Comparison of ENCODE assay signal across 13 cellular contexts in genomic region chr22:31340360-31340759, GRCh38. TPM values are rescaled to one million over a fixed set of nuclear protein-coding genes. Genes with fewer than 3 reads are reported as not detected.
DNase-seq lines count a peak whose midpoint lies in the region; TF ChIP-seq lines count a peak whose summit lies in the region.
"Had no signal": no experiment of that assay in that cellular context is flagged by ENCODE, and none has a peak within 500 bp of the region (broad histone marks: within the 10 kb centered on the region; RNA-seq: fewer than 3 reads in every experiment).

No MANE protein-coding gene starts in this region.

- peaks cover 41 to 78% (median 62%) of the 10 kb centered on the region in 4 donors for H3K4me1 Mint-ChIP-seq in CD4-positive, alpha-beta memory T cell
- peaks cover 76% of the 10 kb centered on the region for H3K4me1 Mint-ChIP-seq in brain

- TF ChIP-seq CTCF in brain (conservative IDR thresholded peaks at IDR 0.05) (no peak), neural cell (IDR thresholded peaks at IDR 0.05; ENCODE audit: poor library complexity, severe bottlenecking) (no peak), suprapubic skin (IDR thresholded peaks at IDR 0.05) (no peak)

- no peaks in the 10 kb centered on the region for H3K9me3 Mint-ChIP-seq in CD4-positive, alpha-beta memory T cell
- peaks cover 0 to 2% (median 0%) of the 10 kb centered on the region in 5 experiments for H3K9me3 Mint-ChIP-seq in brain

- intact Hi-C loops in CD4-positive, alpha-beta memory T cell (cut with micrococcal nuclease): no loop called here

- H3K9me2 ChIP-seq in Karpas-422 (replicated peaks; ENCODE audit: insufficient read depth, low read length): no peaks in the 10 kb centered on the region
- no peaks in the 10 kb centered on the region for H3K9me2 ChIP-seq in neural cell (ENCODE audit: insufficient read depth, low read length)

- H3K27me3 ChIP-seq in CD4-positive, alpha-beta memory T cell (ENCODE audit: insufficient read depth, low read length): no peaks in the 10 kb centered on the region
- no peaks in the 10 kb centered on the region for H3K27me3 ChIP-seq in Karpas-422 (ENCODE audit: low read length)
- no peaks in the 10 kb centered on the region for H3K27me3 ChIP-seq in neural cell (ENCODE audit: insufficient read depth, low read depth, low read length)
- no peaks in the 10 kb centered on the region for H3K27me3 ChIP-seq in suprapubic skin

- no peak overlapping the region for H3K27ac ChIP-seq in CD4-positive, alpha-beta memory T cell (ENCODE audit: low read depth, low read length)
- no peak overlapping the region for H3K27ac ChIP-seq in Karpas-422 (ENCODE audit: low read length)
- H3K27ac ChIP-seq in neural cell (ENCODE audit: low read length): no peak overlapping the region
- H3K27ac ChIP-seq in suprapubic skin: no peak overlapping the region
- H3K27ac ChIP-seq: neutrophil had no signal

- H4K20me1 ChIP-seq in Karpas-422 (ENCODE audit: insufficient read depth, low read depth, low read length): peaks cover 70% of the 10 kb centered on the region
- no peaks in the 10 kb centered on the region for H4K20me1 ChIP-seq in neural cell (ENCODE audit: insufficient read depth)

- H3K4me3 Mint-ChIP-seq in CD4-positive, alpha-beta memory T cell: peak overlapping the region in 2 of 8 donors; percentile 15 to 34
- H3K4me3 Mint-ChIP-seq in brain: peak overlapping the region; percentile 55 to 89 (median 72)

- H2AFZ ChIP-seq in Karpas-422 (ENCODE audit: low read length) (no peak overlapping the region), neural cell (ENCODE audit: low read depth, low read length) (no peak overlapping the region)

- H3K9me3 ChIP-seq in CD4-positive, alpha-beta memory T cell (ENCODE audit: control insufficient read depth in 1 of 2, low read length in 2 of 2): no peaks in the 10 kb centered on the region
- H3K9me3 ChIP-seq in Karpas-422 (ENCODE audit: low read length) (no peaks in the 10 kb centered on the region), neural cell (ENCODE audit: low read length) (no peaks in the 10 kb centered on the region), suprapubic skin (no peaks in the 10 kb centered on the region)
- H3K9me3 ChIP-seq: neutrophil had no signal

- 95% methylated on average over 6 of the region's 6 CpGs for WGBS in suprapubic skin

- POLR2A ChIA-PET in CD4-positive, alpha-beta memory T cell (lab: Charles Lee; ENCODE audit: partially characterized antibody): interaction anchor here (1.5 kb wide), 1 partner anchor 50 kb away, joined by 4 read pairs; no protein-coding TSS in a partner anchor

- H3F3A ChIP-seq in neural cell (ENCODE audit: insufficient read depth, low read length, poor library complexity, severe bottlenecking): no peaks in the 10 kb centered on the region

- no peak for DNase-seq in CD4-positive, alpha-beta memory T cell
- DNase-seq in Karpas-422 (peak; percentile 40), suprapubic skin (ENCODE audit: low spot score in 2 of 2) (no peak), SHP77 treated with DMSO at 0.1 percent for 48 hours (lab: John Stamatoyannopoulos, UW) (no peak), NCI-H146 treated with DMSO at 0.1 percent for 48 hours (lab: John Stamatoyannopoulos, UW; ENCODE audit: unreplicated experiment) (no peak)
- DNase-seq: C1 segment of cervical spinal cord, HCEC 1CT, NCI-H526 had no signal

- peaks cover 60% of the 10 kb centered on the region for H3K36me3 ChIP-seq in CD4-positive, alpha-beta memory T cell (ENCODE audit: insufficient read depth, low read length)
- peaks cover 56% of the 10 kb centered on the region for H3K36me3 ChIP-seq in Karpas-422 (ENCODE audit: insufficient read depth, low read length)
- no peaks in the 10 kb centered on the region for H3K36me3 ChIP-seq in neural cell (ENCODE audit: insufficient read depth, low read length)
- H3K36me3 ChIP-seq in suprapubic skin: peaks cover 50% of the 10 kb centered on the region

- TF ChIP-seq POLR2A in suprapubic skin (IDR thresholded peaks at IDR 0.05): no peak

- TF ChIP-seq RAD21 in neural cell (conservative IDR thresholded peaks at IDR 0.05): no peak

- CTCF ChIA-PET in CD4-positive, alpha-beta memory T cell (lab: Charles Lee; ENCODE audit: partially characterized antibody): no interaction called here

- H3K79me2 ChIP-seq in Karpas-422 (ENCODE audit: low read length): peaks cover 77% of the 10 kb centered on the region
- peaks cover 56% of the 10 kb centered on the region for H3K79me2 ChIP-seq in neural cell (replicated peaks; ENCODE audit: insufficient read depth, low read length)

- no peak overlapping the region for H3K4me3 ChIP-seq in CD4-positive, alpha-beta memory T cell (ENCODE audit: low read length in 2 of 2)
- H3K4me3 ChIP-seq in Karpas-422 (ENCODE audit: low read length) (no peak overlapping the region), neural cell (ENCODE audit: low read length) (peak overlapping the region; percentile 91), suprapubic skin (no peak overlapping the region)
- H3K4me3 ChIP-seq: GM12878, skin epidermis had no signal

- no peak for TF ChIP-seq EP300 in neural cell (conservative IDR thresholded peaks at IDR 0.05; ENCODE audit: poor library complexity, severe bottlenecking)
- no peak for TF ChIP-seq EP300 in suprapubic skin (IDR thresholded peaks at IDR 0.05)

- peak overlapping the region; percentile 40 to 90 (median 74) for H3K27ac Mint-ChIP-seq in CD4-positive, alpha-beta memory T cell
- H3K27ac Mint-ChIP-seq in brain: peak overlapping the region; percentile 67 to 96 (median 78)

- H3K9ac ChIP-seq in Karpas-422 (ENCODE audit: low read length): no peak overlapping the region
- H3K9ac ChIP-seq in neural cell (ENCODE audit: low read length): no peak overlapping the region

- peaks cover 22 to 82% of the 10 kb centered on the region in 2 donors for H3K36me3 Mint-ChIP-seq in CD4-positive, alpha-beta memory T cell
- H3K36me3 Mint-ChIP-seq in brain: peaks cover 62% of the 10 kb centered on the region

- peaks cover 67% of the 10 kb centered on the region for H3K4me1 ChIP-seq in CD4-positive, alpha-beta memory T cell (ENCODE audit: insufficient read depth, low read length)
- H3K4me1 ChIP-seq in Karpas-422 (ENCODE audit: low read length) (peaks cover 35% of the 10 kb centered on the region), suprapubic skin (peaks cover 70% of the 10 kb centered on the region)

- H3K4me2 ChIP-seq in Karpas-422 (ENCODE audit: low read depth, low read length, poor library complexity, severe bottlenecking) (no peak overlapping the region), neural cell (ENCODE audit: low read length) (no peak overlapping the region)

- no peaks in the 10 kb centered on the region for H3K27me3 Mint-ChIP-seq in CD4-positive, alpha-beta memory T cell
- peaks cover 6% of the 10 kb centered on the region for H3K27me3 Mint-ChIP-seq in brain

TF ChIP-seq in neural cell, 6 proteins besides CTCF, POLR2A, EP300 and RAD21 (continues in another document):
- no peak for TF ChIP-seq REST (IDR thresholded peaks at IDR 0.05; ENCODE audit: borderline replicate concordance)
- TF ChIP-seq TAF1 (IDR thresholded peaks at IDR 0.05; ENCODE audit: low read depth): no peak
- no peak for TF ChIP-seq SMC3 (conservative IDR thresholded peaks at IDR 0.05; ENCODE audit: poor library complexity)
- no peak for TF ChIP-seq POLR2AphosphoS5 (IDR thresholded peaks at IDR 0.05)
- no peak for TF ChIP-seq MXI1 (conservative IDR thresholded peaks at IDR 0.05; ENCODE audit: poor library complexity, severe bottlenecking)

RNA-seq across cellular contexts. Expression of gene PATZ1, which starts 5.8 kb away (rescaled TPM):
- 10 to 100 TPM; 40.9 to 43.7 TPM for total RNA-seq in CD4-positive, alpha-beta memory T cell
- 10 to 100 TPM in 1 of 2 donors, 1 to 10 TPM in 1; 6.6 to 19.7 TPM for polyA plus RNA-seq in CD4-positive, alpha-beta memory T cell
- 65.4 and 87.4 TPM in 2 replicates for total RNA-seq in Karpas-422 (2014; rRNA removed; shearing (Covaris generic); ENCODE audit: low replicate concordance)
- polyA plus RNA-seq in brain (ENCODE audit: insufficient read depth, low read depth, low replicate concordance) (84.9 TPM), neural cell (33.5 and 35.8 TPM in 2 replicates)
- 50.5 and 56.7 TPM in 2 replicates for polyA minus RNA-seq in neural cell
- total RNA-seq in suprapubic skin: 10 to 100 TPM; 11.8 to 23.3 (median 14.6) TPM

RNA-seq across cellular contexts. Expression of gene PIK3IP1, which starts 48.1 kb away (rescaled TPM):
- total RNA-seq in CD4-positive, alpha-beta memory T cell: 100 to 1,000 TPM; 399 to 411 TPM
- 100 to 1,000 TPM; 418 to 473 TPM for polyA plus RNA-seq in CD4-positive, alpha-beta memory T cell
- 17.9 and 25.3 TPM in 2 replicates for total RNA-seq in Karpas-422 (2014; rRNA removed; shearing (Covaris generic); ENCODE audit: low replicate concordance)
- polyA plus RNA-seq in brain (ENCODE audit: insufficient read depth, low read depth, low replicate concordance) (33.3 TPM), neural cell (32.0 and 38.4 TPM in 2 replicates)
- 26.0 and 29.0 TPM in 2 replicates for polyA minus RNA-seq in neural cell
- total RNA-seq in suprapubic skin: 100 to 1,000 TPM in 1 of 4 donors, 10 to 100 TPM in 3; 40.7 to 126 (median 64.4) TPM

RNA-seq across cellular contexts. Expression of gene DRG1, which starts 59.0 kb away (rescaled TPM):
- 10 to 100 TPM; 80.3 to 82.5 TPM for total RNA-seq in CD4-positive, alpha-beta memory T cell
- polyA plus RNA-seq in CD4-positive, alpha-beta memory T cell: 100 to 1,000 TPM in 1 of 2 donors, 10 to 100 TPM in 1; 74.8 to 128 TPM
- total RNA-seq in Karpas-422 (2014; rRNA removed; shearing (Covaris generic); ENCODE audit: low replicate concordance): 48.7 and 55.2 TPM in 2 replicates
- polyA plus RNA-seq in brain (ENCODE audit: insufficient read depth, low read depth, low replicate concordance): 87.6 TPM
- polyA plus RNA-seq in neural cell: 90.2 and 113 TPM in 2 replicates
- polyA minus RNA-seq in neural cell: 92.3 and 98.2 TPM in 2 replicates
- 10 to 100 TPM; 53.8 to 61.8 (median 55.0) TPM for total RNA-seq in suprapubic skin
